ENCODE assay signal across 13 cellular contexts in the genomic region with DNA sequence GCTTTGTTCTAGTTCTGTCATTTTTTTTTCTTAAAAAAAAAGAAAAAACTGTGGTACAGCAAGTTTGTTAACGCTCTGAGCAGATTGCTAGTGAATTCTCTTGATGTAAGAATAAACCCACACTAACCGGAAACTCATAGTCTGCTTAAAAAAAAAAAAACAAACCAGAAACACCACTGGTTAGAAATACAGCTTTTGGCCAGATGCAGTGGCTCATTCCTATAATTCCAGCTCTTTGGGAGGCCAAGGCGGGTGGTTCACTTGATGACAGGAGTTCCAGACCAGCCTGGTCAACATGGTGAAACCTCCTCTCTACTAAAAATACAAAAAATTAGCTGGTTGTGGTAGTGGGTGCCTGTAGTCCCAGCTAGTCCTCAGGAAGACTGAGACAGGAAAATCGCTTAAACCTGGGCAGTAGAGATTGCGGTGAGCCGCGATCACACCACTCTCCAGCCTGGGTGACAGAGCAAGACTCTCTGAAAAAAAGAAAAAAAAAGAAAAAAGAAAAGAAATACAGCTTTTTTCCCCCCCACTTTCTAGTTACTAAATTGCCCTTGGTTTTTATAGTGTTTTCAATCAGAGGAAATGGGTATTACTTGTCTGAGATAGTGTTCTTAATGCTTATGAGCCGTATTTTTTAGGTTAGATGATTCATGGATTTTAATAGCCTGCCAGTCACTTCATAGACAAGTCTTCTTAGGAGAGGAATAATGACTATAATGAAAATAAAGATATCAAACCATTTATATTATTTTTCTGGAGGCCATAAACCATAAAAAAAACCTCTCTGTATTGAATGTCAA.
DNase-seq lines count a peak whose midpoint lies in the region; ATAC-seq and FAIRE-seq lines count a peak whose summit lies in the region.
"Had no signal": no experiment of that assay in that cellular context is flagged by ENCODE, and none has a peak within 500 bp of the region (broad histone marks: within the 10 kb centered on the region; RNA-seq: fewer than 3 reads in every experiment).

No MANE protein-coding gene starts in this region.

- no peak for DNase-seq in activated CD8-positive, alpha-beta memory T cell treated with anti-CD3 and anti-CD28 coated beads, Interleukin-2, amount 10 ng/mL, durations not matched to agents 7 days and 5 days
- no peak for DNase-seq in activated CD8-positive, alpha-beta memory T cell treated with anti-CD3 and anti-CD28 coated beads, Interleukin-2, amount 50 U/mL, for 48 hours
- DNase-seq in M059J (ENCODE audit: low read depth) (peak; percentile 83), putamen (ENCODE audit: low spot score) (peak; percentile 23), HCEC 1CT (no peak), left colon (no peak)
- DNase-seq: 8988T, hypothalamus, NCI-H1930, SK-N-SH had no signal

- intact Hi-C loops in left colon (cut with DNase I, micrococcal nuclease): no loop called here

- H3K36me3 Mint-ChIP-seq in activated CD8-positive, alpha-beta memory T cell treated with anti-CD3 and anti-CD28 coated beads, Interleukin-2, amount 10 ng/mL, durations not matched to agents 7 days and 5 days: no peaks in the 10 kb centered on the region

- ATAC-seq in activated CD8-positive, alpha-beta memory T cell treated with anti-CD3 and anti-CD28 coated beads, Interleukin-2, amount 10 ng/mL, durations not matched to agents 7 days and 5 days: peak; percentile 45
- ATAC-seq in GM19328 (IDR thresholded peaks at IDR 0.05; ENCODE audit: unreplicated experiment) (no peak), left colon (no peak)
- ATAC-seq: K562 had no signal

- H3K27me3 Mint-ChIP-seq in activated CD8-positive, alpha-beta memory T cell treated with anti-CD3 and anti-CD28 coated beads, Interleukin-2, amount 10 ng/mL, durations not matched to agents 7 days and 5 days: no peaks in the 10 kb centered on the region

- H3K4me3 Mint-ChIP-seq in activated CD8-positive, alpha-beta memory T cell treated with anti-CD3 and anti-CD28 coated beads, Interleukin-2, amount 10 ng/mL, durations not matched to agents 7 days and 5 days: no peak overlapping the region

- no peak overlapping the region for H3K27ac Mint-ChIP-seq in activated CD8-positive, alpha-beta memory T cell treated with anti-CD3 and anti-CD28 coated beads, Interleukin-2, amount 10 ng/mL, durations not matched to agents 7 days and 5 days

- FAIRE-seq in endometrium (lab: Jason Lieb, UNC): peak; percentile 81
- FAIRE-seq: K562 had no signal

- H3K4me1 Mint-ChIP-seq in activated CD8-positive, alpha-beta memory T cell treated with anti-CD3 and anti-CD28 coated beads, Interleukin-2, amount 10 ng/mL, durations not matched to agents 7 days and 5 days: peaks cover 4% of the 10 kb centered on the region

- CTCF ChIA-PET in activated CD8-positive, alpha-beta memory T cell treated with anti-CD3 and anti-CD28 coated beads, Interleukin-2, amount 10 ng/mL, durations not matched to agents 7 days and 5 days (lab: Charles Lee): no interaction called here

- H3K9me3 Mint-ChIP-seq in activated CD8-positive, alpha-beta memory T cell treated with anti-CD3 and anti-CD28 coated beads, Interleukin-2, amount 10 ng/mL, durations not matched to agents 7 days and 5 days (ENCODE audit: low read depth): no peaks in the 10 kb centered on the region

Comparison
In these comparisons a context has a peak if more than half of its experiments do, and no peak if none do; other contexts are left out.
1. DNase-seq: peak in M059J (single experiment) and putamen (single experiment); none in activated CD8-positive, alpha-beta memory T cell treated with anti-CD3 and anti-CD28 coated beads, Interleukin-2, amount 10 ng/mL, durations not matched to agents 7 days and 5 days (single experiment), activated CD8-positive, alpha-beta memory T cell treated with anti-CD3 and anti-CD28 coated beads, Interleukin-2, amount 50 U/mL, for 48 hours (single experiment), HCEC 1CT (single experiment) and left colon (0 of 2).